Comparison of ENCODE assay signal across 33 cellular contexts in the genomic region with DNA sequence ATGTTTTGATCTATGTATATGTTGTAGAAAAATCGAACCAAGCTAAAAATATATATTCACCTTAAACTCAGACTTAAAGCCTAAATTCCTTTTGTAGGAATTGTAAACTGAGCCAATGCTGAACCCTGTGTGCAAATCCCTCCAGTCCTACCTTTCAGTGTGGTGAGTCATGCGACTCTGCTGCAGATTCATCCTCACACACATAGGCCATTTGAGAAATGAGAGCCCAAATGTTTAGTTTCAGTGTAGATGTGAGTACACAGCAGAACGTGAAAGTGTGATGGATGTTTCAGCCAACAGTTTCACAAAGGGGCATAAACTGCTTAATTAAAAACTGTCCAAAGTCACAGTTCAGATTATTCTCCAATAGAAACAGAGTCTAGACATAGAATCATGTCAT.
"Had no signal": no experiment of that assay in that cellular context is flagged by ENCODE, and none has a peak within 500 bp of the region (broad histone marks: within the 10 kb centered on the region; RNA-seq: fewer than 3 reads in every experiment).

No MANE protein-coding gene starts in this region.

- H3K9me3 ChIP-seq: adrenal gland, body of pancreas, breast epithelium had no signal

- ATAC-seq: activated CD8-positive, alpha-beta T cell treated with anti-CD3 and anti-CD28 coated beads for 36 hours; activated naive CD4-positive, alpha-beta T cell treated with anti-CD3 and anti-CD28 coated beads, Interleukin-2, amount 50 U/mL, for 72 hours; activated T-cell treated with anti-CD3 and anti-CD28 coated beads, Interleukin-2, amount 50 U/mL, for 4 hours; activated T-cell treated with anti-CD3 and anti-CD28 coated beads, Interleukin-2, amount 50 U/mL, for 72 hours; activated T-helper 17 cell treated with anti-CD3 and anti-CD28 coated beads, Interleukin-2, amount 50 U/mL, for 72 hours; body of pancreas had no signal

- H3K27me3 ChIP-seq: adrenal gland, body of pancreas, brain microvascular endothelial cell, breast epithelium, cardiac muscle cell had no signal

- H3K27ac ChIP-seq: adrenal gland, body of pancreas, brain microvascular endothelial cell, breast epithelium, cardiac muscle cell, VCaP had no signal

- H3K4me1 ChIP-seq: adrenal gland, body of pancreas, breast epithelium had no signal

- H3K4me3 ChIP-seq: adrenal gland, body of pancreas, breast epithelium, cardiac muscle cell had no signal

- H3K36me3 ChIP-seq: adrenal gland, brain microvascular endothelial cell, breast epithelium, cardiac muscle cell had no signal

- DNase-seq: activated B cell treated with CpG ODN at 0.5 μM for 24 hours; activated CD4-positive, alpha-beta T cell treated with anti-CD3 and anti-CD28 coated beads for 4 hours; activated CD4-positive, alpha-beta T cell treated with anti-CD3 and anti-CD28 coated beads, Interleukin-2, amount 10 ng/mL, durations not matched to agents 24 days and 14 days; activated CD4-positive, alpha-beta T cell treated with anti-CD3 and anti-CD28 coated beads, Interleukin-2, amount 50 U/mL, for 1 hour; activated CD4-positive, alpha-beta T cell treated with anti-CD3 and anti-CD28 coated beads, Interleukin-2, amount 50 U/mL, for 4 hours; activated CD4-positive, CD25-positive, alpha-beta regulatory T cell treated with anti-CD3 and anti-CD28 coated beads, Interleukin-2, amount 50 U/mL, for 72 hours; activated CD8-positive, alpha-beta memory T cell treated with anti-CD3 and anti-CD28 coated beads, Interleukin-2, amount 50 U/mL, for 4 hours; activated CD8-positive, alpha-beta T cell treated with anti-CD3 and anti-CD28 coated beads for 36 hours; activated effector memory CD4-positive, alpha-beta T cell treated with anti-CD3 and anti-CD28 coated beads, Interleukin-2, amount 50 U/mL, for 16 hours; activated gamma-delta T cell treated with Interleukin-2 at 50 U/mL for 16 hours; activated naive CD4-positive, alpha-beta T cell; activated naive CD4-positive, alpha-beta T cell treated with anti-CD3 and anti-CD28 coated beads for 36 hours; activated naive CD4-positive, alpha-beta T cell treated with anti-CD3 and anti-CD28 coated beads, Interleukin-2, amount 50 U/mL, for 16 hours; activated naive CD8-positive, alpha-beta T cell treated with anti-CD3 and anti-CD28 coated beads for 36 hours; activated T-cell treated with anti-CD3 and anti-CD28 coated beads for 4 hours; activated T-cell treated with anti-CD3 and anti-CD28 coated beads, Interleukin-2, amount 50 U/mL, for 1 hour; activated T-cell treated with anti-CD3 and anti-CD28 coated beads, Interleukin-2, amount 50 U/mL, for 4 hours; activated T-cell treated with anti-CD3 and anti-CD28 coated beads, Interleukin-2, amount 50 U/mL, for 72 hours; adrenal gland; amniotic stem cell; aorta; body of pancreas; brain microvascular endothelial cell; caudate nucleus; cerebellar nuclear complex; T-helper 1 cell; T-helper 2 cell; T-helper 9 cell had no signal
